In the genomic region with DNA sequence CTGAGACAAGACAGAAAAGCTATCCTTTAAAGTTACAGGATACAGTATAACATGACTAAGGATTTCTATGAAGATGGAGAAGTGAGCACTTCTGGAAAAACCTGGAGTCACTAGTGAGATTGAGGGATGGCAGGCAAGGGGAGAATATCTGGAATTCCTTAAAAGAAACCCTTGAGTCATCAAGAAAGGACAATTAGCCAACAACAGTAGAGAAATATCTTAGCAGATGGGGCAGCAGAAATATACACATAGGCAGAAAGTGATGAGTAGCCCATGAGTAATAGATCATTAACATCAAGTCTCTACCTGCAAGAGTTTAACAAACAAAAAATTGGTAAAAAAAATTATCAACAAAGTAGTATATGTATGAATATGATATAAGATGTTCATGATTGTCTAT, we compare ENCODE assay signal across 13 cellular contexts.
DNase-seq lines count a peak whose midpoint lies in the region; ATAC-seq lines count a peak whose summit lies in the region.
"Had no signal": no experiment of that assay in that cellular context is flagged by ENCODE, and none has a peak within 500 bp of the region (broad histone marks: within the 10 kb centered on the region; RNA-seq: fewer than 3 reads in every experiment).

No MANE protein-coding gene starts in this region.

- ATAC-seq in GM18867 (IDR thresholded peaks at IDR 0.05; ENCODE audit: unreplicated experiment) = no peak
- ATAC-seq: CD8-positive, alpha-beta T cell had no signal

- DNase-seq in EH (ENCODE audit: low read depth) = peak; percentile 9
- peak; percentile 53 for DNase-seq in HT1080 (ENCODE audit: low read depth)
- DNase-seq in astrocyte of the hippocampus (ENCODE audit: low read depth, low spot score) = peak; percentile 19
- DNase-seq in iris pigment epithelial cell (ENCODE audit: low read depth) = peak; percentile 1
- no peak for DNase-seq in stimulated activated CD4-positive, alpha-beta T cell treated with anti-CD3 and anti-CD28 coated beads, Interleukin-15, amount 100 ng/mL, for 24 hours
- no peak for DNase-seq in NCI-H748 (lab: John Stamatoyannopoulos, UW; ENCODE audit: unreplicated experiment)
- no peak for DNase-seq in Ammon's horn (ENCODE audit: low spot score)
- DNase-seq: CD8-positive, alpha-beta T cell; DND-41; NCI-H1092 treated with DMSO at 0.1 percent for 48 hours; NCI-H1694 treated with DMSO at 0.1 percent for 48 hours; NCI-H446 treated with DMSO at 0.1 percent for 48 hours had no signal

Comparison
In these comparisons a context has a peak if more than half of its experiments do, and no peak if none do; other contexts are left out.
1. DNase-seq: peak in EH (single experiment), HT1080 (single experiment), astrocyte of the hippocampus (single experiment) and iris pigment epithelial cell (single experiment); none in stimulated activated CD4-positive, alpha-beta T cell treated with anti-CD3 and anti-CD28 coated beads, Interleukin-15, amount 100 ng/mL, for 24 hours (single experiment), NCI-H748 (single experiment) and Ammon's horn (single experiment).